In the genomic region with DNA sequence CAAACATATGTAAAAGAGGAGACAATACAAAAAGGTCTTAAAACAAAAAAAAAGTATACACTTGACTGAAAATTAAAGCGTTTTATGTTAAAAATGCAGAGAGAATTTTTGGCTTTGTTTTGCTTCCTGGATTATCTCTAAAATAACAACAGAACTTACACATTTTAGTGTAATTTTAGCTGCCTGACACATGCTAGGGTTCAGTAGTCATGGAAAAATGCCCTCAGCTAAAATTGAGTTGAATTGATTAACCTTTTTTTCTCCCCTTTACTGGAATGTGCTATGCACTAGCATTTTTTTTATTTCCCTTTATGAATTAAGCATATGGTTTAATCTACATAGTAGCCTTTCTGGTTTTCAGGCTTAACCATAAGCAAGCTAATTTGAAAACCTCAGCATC, we compare ENCODE assay signal across 16 cellular contexts.
A peak's percentile ranks its signal among the peaks of the same experiment; 100 is the strongest.
DNase-seq lines count a peak whose midpoint lies in the region; ATAC-seq, FAIRE-seq and TF ChIP-seq lines count a peak whose summit lies in the region.
"Had no signal": no experiment of that assay in that cellular context is flagged by ENCODE, and none has a peak within 500 bp of the region (broad histone marks: within the 10 kb centered on the region; RNA-seq: fewer than 3 reads in every experiment).

No MANE protein-coding gene starts in this region.

- H3K36me3 Mint-ChIP-seq in astrocyte (ENCODE audit: low read depth, unreplicated experiment) = peaks cover under 1% of the 10 kb centered on the region

- no TSS peak for BruUV-seq in endothelial cell of umbilical vein (replicated peaks; lab: Mats Ljungman, UMichigan)

- TF ChIP-seq CTCF in astrocyte (IDR thresholded peaks at IDR 0.05; ENCODE audit: insufficient read depth, low read depth, low read length) (no peak), endothelial cell of umbilical vein (IDR thresholded peaks at IDR 0.05; ENCODE audit: extremely low read depth in 1 of 2, insufficient read depth in 1 of 2, low read depth in 1 of 2, low read length in 2 of 2) (no peak), breast epithelium (IDR thresholded peaks at IDR 0.05) (no peak), vagina (IDR thresholded peaks at IDR 0.05) (no peak)

- intact Hi-C loops in endothelial cell of umbilical vein (cut with micrococcal nuclease) = no loop called here
- intact Hi-C loops in breast epithelium (cut with DNase I; ENCODE audit: low total_unique reads) = loop anchor here (10.0 kb wide), 1 partner anchor 1848 kb away; no protein-coding TSS in a partner anchor
- intact Hi-C loops in vagina (cut with DNase I) = no loop called here

- H4K20me1 ChIP-seq in GM23248 (ENCODE audit: insufficient read depth) = no peaks in the 10 kb centered on the region
- no peaks in the 10 kb centered on the region for H4K20me1 ChIP-seq in astrocyte (ENCODE audit: insufficient read depth, low read length)
- H4K20me1 ChIP-seq in endothelial cell of umbilical vein (replicated peaks; ENCODE audit: control insufficient read depth, extremely low read depth, insufficient read depth, low read length) = no peaks in the 10 kb centered on the region

- H3K4me2 ChIP-seq in GM23248 (ENCODE audit: unreplicated experiment) (no peak overlapping the region), astrocyte (ENCODE audit: low read length) (peak overlapping the region; percentile 8), endothelial cell of umbilical vein (ENCODE audit: insufficient read depth, low read length) (no peak overlapping the region)
- H3K4me2 ChIP-seq: A549 had no signal

- FAIRE-seq in astrocyte (lab: Jason Lieb, UNC) = no peak
- FAIRE-seq in endothelial cell of umbilical vein (lab: Jason Lieb, UNC) = no peak
- FAIRE-seq: A549, GM12892 had no signal

- DNase-seq in GM23248 = peak; percentile 24
- peak; percentile 36 for DNase-seq in astrocyte (ENCODE audit: low read depth)
- DNase-seq in endothelial cell of umbilical vein (ENCODE audit: low read depth, low spot score) = peak; percentile 44
- peak; percentile 10 for DNase-seq in non-pigmented ciliary epithelial cell (ENCODE audit: low read depth)
- no peak for DNase-seq in activated T-cell treated with anti-CD3 and anti-CD28 coated beads, Interleukin-2, amount 50 U/mL, for 48 hours
- DNase-seq in breast epithelium (ENCODE audit: low spot score in 2 of 2) = no peak
- no peak for DNase-seq in vagina (ENCODE audit: extremely low spot score in 2 of 2)
- DNase-seq: H9, NCI-H1436 treated with DMSO at 0.1 percent for 48 hours, NCI-H2029 treated with DMSO at 0.1 percent for 48 hours, NCI-H510A treated with DMSO at 0.1 percent for 48 hours, NCI-H82 had no signal

- H3K9me1 ChIP-seq in endothelial cell of umbilical vein (replicated peaks; ENCODE audit: control insufficient read depth, extremely low read depth, insufficient read depth, low read length) = no peaks in the 10 kb centered on the region

- 41 to 63% methylated on average over 1 of the region's 1 CpG for WGBS in GM23248 (ENCODE audit: low coverage in 1 of 2, low lambda C conversion rate in 2 of 2, missing lambda C conversion rate in 2 of 2), 2 experiments

- dilution Hi-C loops in endothelial cell of umbilical vein (cut with MboI; ENCODE audit: extremely low pct_ligation_motif_present, low sequenced_read_pairs) = no loop called here

- H3K4me1 Mint-ChIP-seq in astrocyte (ENCODE audit: low read depth, unreplicated experiment) = peaks cover 5% of the 10 kb centered on the region

- H3K9me3 Mint-ChIP-seq in astrocyte (ENCODE audit: unreplicated experiment) = no peaks in the 10 kb centered on the region
- H3K9me3 Mint-ChIP-seq: H9 had no signal

- H3K9me2 ChIP-seq in GM23248 (ENCODE audit: insufficient read depth) = no peaks in the 10 kb centered on the region

- H3K79me2 ChIP-seq in GM23248 (ENCODE audit: insufficient read depth) (no peaks in the 10 kb centered on the region), astrocyte (ENCODE audit: insufficient read depth, low read length) (no peaks in the 10 kb centered on the region), endothelial cell of umbilical vein (ENCODE audit: control insufficient read depth, insufficient read depth, low read length) (no peaks in the 10 kb centered on the region)

- H3K36me3 ChIP-seq in GM23248 (ENCODE audit: low read depth) (no peaks in the 10 kb centered on the region), astrocyte (ENCODE audit: insufficient read depth, low read length) (no peaks in the 10 kb centered on the region), endothelial cell of umbilical vein (ENCODE audit: control insufficient read depth in 2 of 2, extremely low read depth in 1 of 2, insufficient read depth in 2 of 2, low read length in 2 of 2) (no peaks in the 10 kb centered on the region), breast epithelium (no peaks in the 10 kb centered on the region), vagina (peaks cover 0 to 3% of the 10 kb centered on the region in 2 donors)

- H2AFZ ChIP-seq in GM23248 (no peak overlapping the region), astrocyte (ENCODE audit: low read depth, low read length) (no peak overlapping the region), endothelial cell of umbilical vein (ENCODE audit: low read depth, low read length) (no peak overlapping the region)

- CTCF ChIA-PET in endothelial cell of umbilical vein (lab: Charles Lee) = interaction anchor here (1.0 kb wide), 1 partner anchor 355 kb away, joined by 3 read pairs; no protein-coding TSS in a partner anchor

- H3K4me1 ChIP-seq in GM23248 (ENCODE audit: insufficient read depth) = no peaks in the 10 kb centered on the region
- no peaks in the 10 kb centered on the region for H3K4me1 ChIP-seq in astrocyte (ENCODE audit: insufficient read depth, low read length)
- H3K4me1 ChIP-seq in endothelial cell of umbilical vein (ENCODE audit: control insufficient read depth, extremely low read depth, insufficient read depth, low read length) = no peaks in the 10 kb centered on the region
- no peaks in the 10 kb centered on the region for H3K4me1 ChIP-seq in breast epithelium
- H3K4me1 ChIP-seq in vagina = no peaks in the 10 kb centered on the region
- H3K4me1 ChIP-seq: A549 had no signal

- no peak overlapping the region for H3K4me3 Mint-ChIP-seq in astrocyte (ENCODE audit: unreplicated experiment)
- H3K4me3 Mint-ChIP-seq: H9 had no signal

- POLR2A ChIA-PET in endothelial cell of umbilical vein (lab: Charles Lee) = no interaction called here

- in situ Hi-C loops in GM23248 (cut with MboI) = no loop called here

- H3K27ac ChIP-seq in GM23248 (no peak overlapping the region), astrocyte (ENCODE audit: low read depth, low read length) (no peak overlapping the region), endothelial cell of umbilical vein (ENCODE audit: insufficient read depth, low read depth, low read length) (no peak overlapping the region), breast epithelium (no peak overlapping the region), vagina (no peak overlapping the region)
- H3K27ac ChIP-seq: A549, C4-2B had no signal

- TF ChIP-seq POLR2A in endothelial cell of umbilical vein (IDR thresholded peaks at IDR 0.05; ENCODE audit: low read depth, low read length) (no peak), breast epithelium (IDR thresholded peaks at IDR 0.05) (no peak), vagina (IDR thresholded peaks at IDR 0.05) (no peak)

- H3K27me3 ChIP-seq in GM23248 (replicated peaks; ENCODE audit: insufficient read depth) (no peaks in the 10 kb centered on the region), astrocyte (ENCODE audit: insufficient read depth, low read length) (no peaks in the 10 kb centered on the region), endothelial cell of umbilical vein (ENCODE audit: control insufficient read depth in 2 of 2, insufficient read depth in 2 of 2, low read length in 2 of 2) (no peaks in the 10 kb centered on the region), breast epithelium (no peaks in the 10 kb centered on the region), vagina (no peaks in the 10 kb centered on the region)

- H3K4me3 ChIP-seq in GM23248 (no peak overlapping the region), astrocyte (ENCODE audit: insufficient read depth, low read depth, low read length) (no peak overlapping the region), endothelial cell of umbilical vein (replicated peaks in 1 of 3; ENCODE audit: insufficient read depth in 1 of 3, low read depth in 1 of 3, low read length in 3 of 3) (no peak overlapping the region), breast epithelium (no peak overlapping the region), vagina (no peak overlapping the region)
- H3K4me3 ChIP-seq: A549 had no signal

- ATAC-seq in GM19395 (IDR thresholded peaks at IDR 0.05; ENCODE audit: unreplicated experiment) = no peak
- ATAC-seq: A549 had no signal

- no peaks in the 10 kb centered on the region for H3K27me3 Mint-ChIP-seq in astrocyte (ENCODE audit: low read depth, unreplicated experiment)

- no peak overlapping the region for H3K9ac ChIP-seq in GM23248
- H3K9ac ChIP-seq in astrocyte (ENCODE audit: low read length) = no peak overlapping the region
- H3K9ac ChIP-seq in endothelial cell of umbilical vein (replicated peaks; ENCODE audit: extremely low read depth, insufficient read depth, low read length) = no peak overlapping the region

- no peaks in the 10 kb centered on the region for H3K9me3 ChIP-seq in GM23248 (ENCODE audit: low read depth)
- H3K9me3 ChIP-seq in astrocyte (ENCODE audit: insufficient read depth, low read depth, low read length) = no peaks in the 10 kb centered on the region
- no peaks in the 10 kb centered on the region for H3K9me3 ChIP-seq in endothelial cell of umbilical vein (replicated peaks; ENCODE audit: control insufficient read depth, insufficient read depth, low read length)
- no peaks in the 10 kb centered on the region for H3K9me3 ChIP-seq in breast epithelium
- no peaks in the 10 kb centered on the region for H3K9me3 ChIP-seq in vagina
- H3K9me3 ChIP-seq: A549 had no signal

- H3F3A ChIP-seq in GM23248 (ENCODE audit: insufficient read depth) = no peaks in the 10 kb centered on the region

- no peak overlapping the region for H3K27ac Mint-ChIP-seq in astrocyte (ENCODE audit: unreplicated experiment)
- H3K27ac Mint-ChIP-seq: H9 had no signal

TF ChIP-seq in endothelial cell of umbilical vein, 7 proteins besides CTCF, POLR2A, EP300 and RAD21:
- no peak for TF ChIP-seq MYC (IDR thresholded peaks at IDR 0.05; ENCODE audit: low read depth, low read length)
- TF ChIP-seq JUN (IDR thresholded peaks at IDR 0.05; ENCODE audit: borderline replicate concordance, insufficient read depth, insufficient read length, low read depth) = no peak
- TF ChIP-seq POLR2AphosphoS5 (IDR thresholded peaks at IDR 0.05; ENCODE audit: insufficient read depth, low read depth, low read length) = no peak
- TF ChIP-seq, protein P1, sequence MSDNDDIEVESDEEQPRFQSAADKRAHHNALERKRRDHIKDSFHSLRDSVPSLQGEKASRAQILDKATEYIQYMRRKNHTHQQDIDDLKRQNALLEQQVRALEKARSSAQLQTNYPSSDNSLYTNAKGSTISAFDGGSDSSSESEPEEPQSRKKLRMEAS (IDR thresholded peaks at IDR 0.05; ENCODE audit: insufficient read depth, insufficient read length) = no peak
- TF ChIP-seq GATA2 (IDR thresholded peaks at IDR 0.05; ENCODE audit: insufficient read depth, insufficient read length, low read depth, low read length) = no peak
- no peak for TF ChIP-seq FOS (IDR thresholded peaks at IDR 0.05; ENCODE audit: borderline replicate concordance, insufficient read depth, low read length)
- TF ChIP-seq EZH2 (IDR thresholded peaks at IDR 0.05; ENCODE audit: borderline replicate concordance, low read depth, low read length, severe bottlenecking) = no peak

Comparison
In these comparisons a context has a peak if more than half of its experiments do, and no peak if none do; other contexts are left out.
1. DNase-seq: peak in GM23248 (single experiment), astrocyte (single experiment), endothelial cell of umbilical vein (single experiment) and non-pigmented ciliary epithelial cell (single experiment); none in activated T-cell treated with anti-CD3 and anti-CD28 coated beads, Interleukin-2, amount 50 U/mL, for 48 hours (0 of 2), breast epithelium (0 of 2) and vagina (0 of 2).